In the genomic region with DNA sequence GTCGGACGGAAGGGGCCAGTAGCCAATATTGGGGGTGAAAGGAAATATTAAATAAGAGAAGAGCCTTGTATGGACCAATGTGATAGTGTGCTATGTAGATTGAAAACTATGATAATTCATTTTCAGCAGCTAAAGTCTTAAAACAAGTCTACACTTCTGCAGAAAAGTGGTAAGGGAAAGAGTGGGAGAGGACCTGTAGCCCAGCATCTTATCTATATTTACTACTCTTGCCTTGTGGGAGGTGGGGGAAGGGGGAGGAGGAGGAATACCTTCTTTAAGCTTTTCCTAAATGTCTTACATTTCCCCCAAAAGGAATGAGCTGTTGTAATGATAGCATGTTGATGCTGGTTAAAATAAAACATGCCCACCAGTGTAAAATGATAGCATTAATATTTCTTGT, we compare ENCODE assay signal across 36 cellular contexts.
"Had no signal": no experiment of that assay in that cellular context is flagged by ENCODE, and none has a peak within 500 bp of the region (broad histone marks: within the 10 kb centered on the region; RNA-seq: fewer than 3 reads in every experiment).

No MANE protein-coding gene starts in this region.

- H3K9me3 Mint-ChIP-seq: activated CD4-positive, alpha-beta memory T cell treated with anti-CD3 and anti-CD28 coated beads, Interleukin-2, amount 10 ng/mL, durations not matched to agents 7 days and 5 days; activated CD4-positive, alpha-beta T cell treated with anti-CD3 and anti-CD28 coated beads, Interleukin-2, amount 10 ng/mL, durations not matched to agents 7 days and 5 days; activated naive CD4-positive, alpha-beta T cell treated with anti-CD3 and anti-CD28 coated beads, Interleukin-2, amount 10 ng/mL, durations not matched to agents 7 days and 5 days; activated naive CD4-positive, alpha-beta T cell treated with anti-CD3 and anti-CD28 coated beads, Interleukin-2, amount 50 U/mL, for 24 hours; activated naive CD8-positive, alpha-beta T cell treated with anti-CD3 and anti-CD28 coated beads, Interleukin-2, amount 10 ng/mL, durations not matched to agents 7 days and 5 days; activated naive CD8-positive, alpha-beta T cell treated with anti-CD3 and anti-CD28 coated beads, Interleukin-2, amount 50 U/mL, for 24 hours; activated T-cell treated with anti-CD3 and anti-CD28 coated beads, Interleukin-2, amount 50 U/mL, for 24 hours; activated T-helper 2 cell treated with anti-CD3 and anti-CD28 coated beads, Interferon-gamma antibody, Interleukin-2, Interleukin-4, amounts not matched to agents 10 μg/mL and 5 μg/mL and 100 μg/mL, durations not matched to agents 14 hours and 24 hours and 36 hours; central memory CD8-positive, alpha-beta T cell; T-helper 1 cell treated with Interleukin-12 subunit alpha and Interleukin-12 subunit beta and Interleukin-4 antibody, amounts not matched to agents 30 μg/mL and 1 μg/mL, for 36 hours; T-helper 2 cell treated with Interferon-gamma antibody and Interleukin-4, amounts not matched to agents 5 μg/mL and 100 μg/mL, for 36 hours; WTC11 had no signal

- ATAC-seq: activated CD4-positive, alpha-beta T cell treated with anti-CD3 and anti-CD28 coated beads for 36 hours; activated CD4-positive, CD25-positive, alpha-beta regulatory T cell treated with anti-CD3 and anti-CD28 coated beads, Interleukin-2, amount 50 U/mL, for 24 hours; activated CD8-positive, alpha-beta memory T cell treated with anti-CD3 and anti-CD28 coated beads, Interleukin-2, amount 10 ng/mL, durations not matched to agents 7 days and 5 days; activated CD8-positive, alpha-beta T cell treated with anti-CD3 and anti-CD28 coated beads, Interleukin-2, amount 10 ng/mL, durations not matched to agents 7 days and 5 days; activated naive CD8-positive, alpha-beta T cell treated with anti-CD3 and anti-CD28 coated beads, Interleukin-2, amount 50 U/mL, for 24 hours; WTC11 had no signal

- H3K4me3 Mint-ChIP-seq: activated CD4-positive, alpha-beta memory T cell treated with anti-CD3 and anti-CD28 coated beads, Interleukin-2, amount 10 ng/mL, durations not matched to agents 7 days and 5 days; activated CD4-positive, alpha-beta T cell treated with anti-CD3 and anti-CD28 coated beads for 36 hours; activated CD4-positive, alpha-beta T cell treated with anti-CD3 and anti-CD28 coated beads, Interleukin-2, amount 10 ng/mL, durations not matched to agents 7 days and 5 days; activated CD8-positive, alpha-beta memory T cell treated with anti-CD3 and anti-CD28 coated beads, Interleukin-2, amount 10 ng/mL, durations not matched to agents 7 days and 5 days; activated CD8-positive, alpha-beta T cell treated with anti-CD3 and anti-CD28 coated beads, Interleukin-2, amount 10 ng/mL, durations not matched to agents 7 days and 5 days; activated naive CD4-positive, alpha-beta T cell treated with anti-CD3 and anti-CD28 coated beads, Interleukin-2, amount 10 ng/mL, durations not matched to agents 7 days and 5 days; activated naive CD4-positive, alpha-beta T cell treated with anti-CD3 and anti-CD28 coated beads, Interleukin-2, amount 50 U/mL, for 24 hours; activated naive CD8-positive, alpha-beta T cell; activated naive CD8-positive, alpha-beta T cell treated with anti-CD3 and anti-CD28 coated beads, Interleukin-2, amount 10 ng/mL, durations not matched to agents 7 days and 5 days; activated naive CD8-positive, alpha-beta T cell treated with anti-CD3 and anti-CD28 coated beads, Interleukin-2, amount 50 U/mL, for 24 hours; activated T-cell treated with anti-CD3 and anti-CD28 coated beads, Interleukin-2, amount 50 U/mL, for 24 hours; brain; central memory CD8-positive, alpha-beta T cell; T-helper 1 cell treated with Interleukin-12 subunit alpha and Interleukin-12 subunit beta and Interleukin-4 antibody, amounts not matched to agents 30 μg/mL and 1 μg/mL, for 36 hours; T-helper 2 cell treated with Interferon-gamma antibody and Interleukin-4, amounts not matched to agents 5 μg/mL and 100 μg/mL, for 36 hours; WTC11 had no signal

- H3K36me3 Mint-ChIP-seq: activated naive CD4-positive, alpha-beta T cell treated with anti-CD3 and anti-CD28 coated beads, Interleukin-2, amount 10 ng/mL, durations not matched to agents 7 days and 5 days; WTC11 had no signal

- H3K27ac Mint-ChIP-seq: activated CD4-positive, alpha-beta memory T cell treated with anti-CD3 and anti-CD28 coated beads, Interleukin-2, amount 10 ng/mL, durations not matched to agents 7 days and 5 days; activated CD4-positive, alpha-beta T cell treated with anti-CD3 and anti-CD28 coated beads for 36 hours; activated CD4-positive, alpha-beta T cell treated with anti-CD3 and anti-CD28 coated beads, Interleukin-2, amount 10 ng/mL, durations not matched to agents 7 days and 5 days; activated CD8-positive, alpha-beta memory T cell treated with anti-CD3 and anti-CD28 coated beads, Interleukin-2, amount 10 ng/mL, durations not matched to agents 7 days and 5 days; activated CD8-positive, alpha-beta T cell treated with anti-CD3 and anti-CD28 coated beads, Interleukin-2, amount 10 ng/mL, durations not matched to agents 7 days and 5 days; activated naive CD4-positive, alpha-beta T cell treated with anti-CD3 and anti-CD28 coated beads, Interleukin-2, amount 10 ng/mL, durations not matched to agents 7 days and 5 days; activated naive CD4-positive, alpha-beta T cell treated with anti-CD3 and anti-CD28 coated beads, Interleukin-2, amount 50 U/mL, for 24 hours; activated naive CD8-positive, alpha-beta T cell; activated naive CD8-positive, alpha-beta T cell treated with anti-CD3 and anti-CD28 coated beads, Interleukin-2, amount 10 ng/mL, durations not matched to agents 7 days and 5 days; activated naive CD8-positive, alpha-beta T cell treated with anti-CD3 and anti-CD28 coated beads, Interleukin-2, amount 50 U/mL, for 24 hours; activated T-cell treated with anti-CD3 and anti-CD28 coated beads, Interleukin-2, amount 50 U/mL, for 24 hours; activated T-helper 2 cell treated with anti-CD3 and anti-CD28 coated beads, Interferon-gamma antibody, Interleukin-2, Interleukin-4, amounts not matched to agents 10 μg/mL and 5 μg/mL and 100 μg/mL, durations not matched to agents 14 hours and 24 hours and 36 hours; brain; T-helper 1 cell treated with Interleukin-12 subunit alpha and Interleukin-12 subunit beta and Interleukin-4 antibody, amounts not matched to agents 30 μg/mL and 1 μg/mL, for 36 hours; T-helper 2 cell treated with Interferon-gamma antibody and Interleukin-4, amounts not matched to agents 5 μg/mL and 100 μg/mL, for 36 hours; WTC11 had no signal

- H3K4me1 Mint-ChIP-seq: activated CD4-positive, alpha-beta memory T cell treated with anti-CD3 and anti-CD28 coated beads, Interleukin-2, amount 10 ng/mL, durations not matched to agents 7 days and 5 days; activated CD4-positive, alpha-beta T cell treated with anti-CD3 and anti-CD28 coated beads for 36 hours; activated CD4-positive, alpha-beta T cell treated with anti-CD3 and anti-CD28 coated beads, Interleukin-2, amount 10 ng/mL, durations not matched to agents 7 days and 5 days; activated CD8-positive, alpha-beta memory T cell treated with anti-CD3 and anti-CD28 coated beads, Interleukin-2, amount 10 ng/mL, durations not matched to agents 7 days and 5 days; activated naive CD4-positive, alpha-beta T cell treated with anti-CD3 and anti-CD28 coated beads, Interleukin-2, amount 10 ng/mL, durations not matched to agents 7 days and 5 days; activated naive CD4-positive, alpha-beta T cell treated with anti-CD3 and anti-CD28 coated beads, Interleukin-2, amount 50 U/mL, for 24 hours; activated naive CD8-positive, alpha-beta T cell treated with anti-CD3 and anti-CD28 coated beads, Interleukin-2, amount 10 ng/mL, durations not matched to agents 7 days and 5 days; activated naive CD8-positive, alpha-beta T cell treated with anti-CD3 and anti-CD28 coated beads, Interleukin-2, amount 50 U/mL, for 24 hours; brain; central memory CD8-positive, alpha-beta T cell; WTC11 had no signal

- H3K27me3 Mint-ChIP-seq: activated CD4-positive, alpha-beta memory T cell treated with anti-CD3 and anti-CD28 coated beads, Interleukin-2, amount 10 ng/mL, durations not matched to agents 7 days and 5 days; activated CD4-positive, alpha-beta T cell treated with anti-CD3 and anti-CD28 coated beads for 36 hours; activated CD4-positive, alpha-beta T cell treated with anti-CD3 and anti-CD28 coated beads, Interleukin-2, amount 10 ng/mL, durations not matched to agents 7 days and 5 days; activated CD8-positive, alpha-beta memory T cell treated with anti-CD3 and anti-CD28 coated beads, Interleukin-2, amount 10 ng/mL, durations not matched to agents 7 days and 5 days; activated naive CD4-positive, alpha-beta T cell treated with anti-CD3 and anti-CD28 coated beads, Interleukin-2, amount 10 ng/mL, durations not matched to agents 7 days and 5 days; activated naive CD4-positive, alpha-beta T cell treated with anti-CD3 and anti-CD28 coated beads, Interleukin-2, amount 50 U/mL, for 24 hours; activated naive CD8-positive, alpha-beta T cell; activated naive CD8-positive, alpha-beta T cell treated with anti-CD3 and anti-CD28 coated beads, Interleukin-2, amount 10 ng/mL, durations not matched to agents 7 days and 5 days; activated naive CD8-positive, alpha-beta T cell treated with anti-CD3 and anti-CD28 coated beads, Interleukin-2, amount 50 U/mL, for 24 hours; activated T-cell treated with anti-CD3 and anti-CD28 coated beads, Interleukin-2, amount 50 U/mL, for 24 hours; brain; central memory CD8-positive, alpha-beta T cell had no signal

- DNase-seq: activated CD4-positive, alpha-beta memory T cell treated with anti-CD3 and anti-CD28 coated beads, Interleukin-2, amount 10 ng/mL, durations not matched to agents 7 days and 5 days; activated CD4-positive, alpha-beta T cell treated with anti-CD3 and anti-CD28 coated beads for 1 hour; activated CD4-positive, alpha-beta T cell treated with anti-CD3 and anti-CD28 coated beads for 36 hours; activated CD4-positive, alpha-beta T cell treated with anti-CD3 and anti-CD28 coated beads for 48 hours; activated CD4-positive, alpha-beta T cell treated with anti-CD3 and anti-CD28 coated beads, Interleukin-2, amount 10 ng/mL, durations not matched to agents 7 days and 5 days; activated CD4-positive, alpha-beta T cell treated with anti-CD3 and anti-CD28 coated beads, Interleukin-2, amount 50 U/mL, for 48 hours; activated CD4-positive, CD25-positive, alpha-beta regulatory T cell; activated CD8-positive, alpha-beta memory T cell treated with anti-CD3 and anti-CD28 coated beads for 24 hours; activated CD8-positive, alpha-beta memory T cell treated with anti-CD3 and anti-CD28 coated beads, Interleukin-2, amount 10 ng/mL, durations not matched to agents 7 days and 5 days; activated CD8-positive, alpha-beta memory T cell treated with anti-CD3 and anti-CD28 coated beads, Interleukin-2, amount 50 U/mL, for 48 hours; activated CD8-positive, alpha-beta T cell treated with anti-CD3 and anti-CD28 coated beads, Interleukin-2, amount 10 ng/mL, durations not matched to agents 7 days and 5 days; activated effector memory CD4-positive, alpha-beta T cell treated with Interleukin-2 at 50 U/mL for 16 hours; activated gamma-delta T cell; activated naive CD4-positive, alpha-beta T cell treated with anti-CD3 and anti-CD28 coated beads, Interleukin-2, amount 10 ng/mL, durations not matched to agents 7 days and 5 days; activated naive CD4-positive, alpha-beta T cell treated with Interleukin-2 at 50 U/mL for 16 hours; activated naive CD8-positive, alpha-beta T cell treated with anti-CD3 and anti-CD28 coated beads, Interleukin-2, amount 10 ng/mL, durations not matched to agents 7 days and 5 days; activated naive CD8-positive, alpha-beta T cell treated with anti-CD3 and anti-CD28 coated beads, Interleukin-2, amount 50 U/mL, for 24 hours; activated T-cell treated with anti-CD3 and anti-CD28 coated beads, Interleukin-2, amount 50 U/mL, for 24 hours; activated T-cell treated with anti-CD3 and anti-CD28 coated beads, Interleukin-2, amount 50 U/mL, for 48 hours; amygdala; anterior cingulate cortex; caudate nucleus; cerebellar nuclear complex; T-helper 1 cell; T-helper 2 cell; T-helper 9 cell; WERI-Rb-1 had no signal
